ENCODE assay signal across 27 cellular contexts in the genomic region with DNA sequence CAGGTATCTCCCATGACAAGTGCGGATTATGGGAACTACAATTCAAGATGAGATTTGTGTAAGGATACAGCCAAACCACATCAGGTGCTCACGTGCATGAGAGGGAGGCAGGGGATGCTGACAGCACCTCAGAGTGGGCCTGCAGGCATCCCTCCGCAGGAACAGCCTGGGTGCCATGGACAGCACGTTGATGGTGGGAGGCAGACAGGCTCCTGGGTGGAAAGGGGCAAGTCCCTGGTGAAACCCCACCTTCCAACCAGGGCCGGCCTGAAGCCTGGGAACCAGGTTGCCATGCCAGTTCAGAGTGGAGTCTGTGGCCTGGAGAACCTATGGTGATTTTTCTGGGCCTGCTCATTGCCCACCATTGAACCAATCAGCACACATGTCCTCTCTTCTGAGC.
"Had no signal": no experiment of that assay in that cellular context is flagged by ENCODE, and none has a peak within 500 bp of the region (broad histone marks: within the 10 kb centered on the region; RNA-seq: fewer than 3 reads in every experiment).

No MANE protein-coding gene starts in this region.

- DNase-seq: cerebellar nuclear complex; colonic mucosa; cortex of kidney; effector CD8-positive, alpha-beta T cell; effector memory CD8-positive, alpha-beta T cell; endodermal cell; erythroblast; esophagus squamous epithelium; foreskin fibroblast; foreskin melanocyte; gastrocnemius medialis; glutamatergic neuron; head of caudate nucleus; heart right ventricle; hippocampal formation; kidney glomerular epithelial cell; left lung; left ventricle myocardium superior; mammary epithelial cell; mesendoderm; midbrain had no signal

- H3K27me3 ChIP-seq: colonic mucosa, esophagus squamous epithelium, gastrocnemius medialis, heart right ventricle, left lung had no signal

- ATAC-seq: effector memory CD8-positive, alpha-beta T cell; esophagus mucosa; gastrocnemius medialis; heart right ventricle; left lung; left ventricle myocardium superior had no signal

- H3K27ac ChIP-seq: colonic mucosa, epithelial cell of prostate, esophagus squamous epithelium, gastrocnemius medialis, heart right ventricle, left lung had no signal

- H3K4me1 ChIP-seq: colonic mucosa, esophagus squamous epithelium, gastrocnemius medialis, heart right ventricle, left lung had no signal

- H3K4me3 ChIP-seq: colonic mucosa, esophagus squamous epithelium, gastrocnemius medialis, heart right ventricle, left lung, lung had no signal

- H3K9me3 ChIP-seq: colonic mucosa, esophagus squamous epithelium, gastrocnemius medialis had no signal

- H3K36me3 ChIP-seq: colonic mucosa, esophagus squamous epithelium, gastrocnemius medialis, heart right ventricle, left lung had no signal

- FAIRE-seq: endometrium, islet of Langerhans, keratinocyte had no signal
